Comparison of ENCODE assay signal across 28 cellular contexts in genomic region chr5:122150128-122150685, GRCh38. TPM values are rescaled to one million over a fixed set of nuclear protein-coding genes. Genes with fewer than 3 reads are reported as not detected.
DNase-seq lines count a peak whose midpoint lies in the region; TF ChIP-seq lines count a peak whose summit lies in the region.
"Had no signal": no experiment of that assay in that cellular context is flagged by ENCODE, and none has a peak within 500 bp of the region (broad histone marks: within the 10 kb centered on the region; RNA-seq: fewer than 3 reads in every experiment).

No MANE protein-coding gene starts in this region.

- no peaks in the 10 kb centered on the region for H3K36me3 ChIP-seq in OCI-LY3 (replicated peaks; ENCODE audit: low read depth, low read length)
- no peaks in the 10 kb centered on the region for H3K36me3 ChIP-seq in brain microvascular endothelial cell (replicated peaks)
- H3K36me3 ChIP-seq in sigmoid colon: no peaks in the 10 kb centered on the region
- no peaks in the 10 kb centered on the region for H3K36me3 ChIP-seq in PC-9 (ENCODE audit: low read depth)
- H3K36me3 ChIP-seq: cardiac muscle cell, heart left ventricle, upper lobe of right lung had no signal

- in situ Hi-C loops in brain microvascular endothelial cell (cut with HindIII; ENCODE audit: low pct_ligation_motif_present, low sequenced_read_pairs): no loop called here

- H3K9me3 ChIP-seq in OCI-LY3 (ENCODE audit: insufficient read depth, low read length) (no peaks in the 10 kb centered on the region), sigmoid colon (no peaks in the 10 kb centered on the region), PC-9 (ENCODE audit: insufficient read depth, low read depth) (no peaks in the 10 kb centered on the region)
- H3K9me3 ChIP-seq: heart left ventricle, upper lobe of right lung had no signal

- H3K4me2 ChIP-seq in OCI-LY3 (ENCODE audit: low read length): peak overlapping the region; percentile 51
- no peak overlapping the region for H3K4me2 ChIP-seq in PC-9

- H2AFZ ChIP-seq in OCI-LY3 (ENCODE audit: low read depth, low read length) (peak overlapping the region; percentile 64; the same call in 1 of the 2 replicates), PC-9 (no peak overlapping the region)

- no peaks in the 10 kb centered on the region for H3F3A ChIP-seq in PC-9 (ENCODE audit: insufficient read depth, low read depth)

- H4K20me1 ChIP-seq in OCI-LY3 (ENCODE audit: insufficient read depth, low read length): no peaks in the 10 kb centered on the region
- H4K20me1 ChIP-seq in PC-9 (ENCODE audit: insufficient read depth): no peaks in the 10 kb centered on the region

- POLR2A ChIA-PET in PC-9 (lab: Charles Lee; ENCODE audit: unreplicated experiment): no interaction called here

- H3K27ac ChIP-seq in OCI-LY3 (ENCODE audit: low read length): no peak overlapping the region
- H3K27ac ChIP-seq in brain microvascular endothelial cell: peak overlapping the region; percentile 19
- H3K27ac ChIP-seq in sigmoid colon: peak overlapping the region; percentile 39 to 64 (median 54)
- H3K27ac ChIP-seq in PC-9: no peak overlapping the region
- H3K27ac ChIP-seq: cardiac muscle cell, upper lobe of right lung, VCaP had no signal

- TF ChIP-seq POLR2A in sigmoid colon (IDR thresholded peaks at IDR 0.05): no peak

- intact Hi-C loops in sigmoid colon (cut with DNase I): loop anchor here (10.0 kb wide), 1 partner anchor 185 kb away; the partner anchor contains the start of gene SRFBP1
- intact Hi-C loops in PC-9 (cut with micrococcal nuclease; ENCODE audit: unreplicated experiment): loop anchor here (10.0 kb wide), 1 partner anchor 55 kb away; no protein-coding TSS in a partner anchor

- H3K4me3 ChIP-seq in OCI-LY3 (ENCODE audit: low read length) (peak overlapping the region; percentile 6), brain microvascular endothelial cell (ENCODE audit: low read depth, low read length) (no peak overlapping the region), sigmoid colon (no peak overlapping the region), PC-9 (no peak overlapping the region)
- H3K4me3 ChIP-seq: cardiac muscle cell, heart left ventricle, upper lobe of right lung had no signal

- DNase-seq in NCI-H2227 treated with DMSO at 0.1 percent for 48 hours (lab: John Stamatoyannopoulos, UW) (peak; percentile 1), NCI-H2227 (lab: John Stamatoyannopoulos, UW; ENCODE audit: unreplicated experiment) (no peak), brain microvascular endothelial cell (peak; percentile 67), sigmoid colon (no peak), PC-9 (no peak), SKM-1 treated with dmso at 0.1 percent for 144 hours (lab: John Stamatoyannopoulos, UW; ENCODE audit: unreplicated experiment) (no peak)
- DNase-seq in activated CD4-positive, CD25-positive, alpha-beta regulatory T cell treated with anti-CD3 and anti-CD28 coated beads, Interleukin-2, amount 50 U/mL, for 72 hours: no peak
- DNase-seq: 8988T; activated CD4-positive, alpha-beta T cell treated with anti-CD3 and anti-CD28 coated beads, Interleukin-2, amount 50 U/mL, for 48 hours; activated gamma-delta T cell; activated naive CD8-positive, alpha-beta T cell treated with anti-CD3 and anti-CD28 coated beads, Interleukin-2, amount 50 U/mL, for 24 hours; COR-L47; DND-41; heart left ventricle; Kasumi-1; mesendoderm; naive thymus-derived CD8-positive, alpha-beta T cell; NCI-H2081; right cardiac atrium; Right ventricle myocardium superior; stimulated activated CD4-positive, alpha-beta T cell treated with anti-CD3 and anti-CD28 coated beads, Interleukin-15, amount 100 ng/mL, for 24 hours; T-helper 1 cell; upper lobe of right lung had no signal

- CTCF ChIA-PET in PC-9 (lab: Charles Lee): no interaction called here

- TF ChIP-seq EP300 in sigmoid colon (IDR thresholded peaks at IDR 0.05): no peak

- H3K4me1 ChIP-seq in OCI-LY3 (ENCODE audit: low read length) (peaks cover 27% of the 10 kb centered on the region), sigmoid colon (peaks cover 0 to 83% (median 68%) of the 10 kb centered on the region in 4 donors), PC-9 (replicated peaks; ENCODE audit: insufficient read depth) (no peaks in the 10 kb centered on the region)
- H3K4me1 ChIP-seq: upper lobe of right lung had no signal

- no peaks in the 10 kb centered on the region for H3K9me2 ChIP-seq in PC-9 (ENCODE audit: insufficient read depth)

- H3K9ac ChIP-seq in OCI-LY3 (ENCODE audit: low read length): no peak overlapping the region

- BruUV-seq in PC-9 (replicated peaks; lab: Mats Ljungman, UMichigan): no TSS peak

- 49 to 55% methylated on average over 4 of the region's 4 CpGs for WGBS in sigmoid colon, 2 donors

- H3K79me2 ChIP-seq in OCI-LY3 (ENCODE audit: low read length): no peaks in the 10 kb centered on the region
- no peaks in the 10 kb centered on the region for H3K79me2 ChIP-seq in PC-9 (ENCODE audit: low read depth)

- no peaks in the 10 kb centered on the region for H3K27me3 ChIP-seq in OCI-LY3 (ENCODE audit: low read depth, low read length)
- H3K27me3 ChIP-seq in brain microvascular endothelial cell (replicated peaks): no peaks in the 10 kb centered on the region
- H3K27me3 ChIP-seq in sigmoid colon: no peaks in the 10 kb centered on the region
- H3K27me3 ChIP-seq in PC-9 (ENCODE audit: insufficient read depth, low read depth): no peaks in the 10 kb centered on the region
- H3K27me3 ChIP-seq: cardiac muscle cell, heart left ventricle, upper lobe of right lung had no signal

- no peak for TF ChIP-seq CTCF in OCI-LY3 (IDR thresholded peaks at IDR 0.05; ENCODE audit: low read depth, low read length)
- TF ChIP-seq CTCF in brain microvascular endothelial cell (IDR thresholded peaks at IDR 0.05; ENCODE audit: low read depth, low read length, missing control alignments): no peak
- no peak for TF ChIP-seq CTCF in sigmoid colon (IDR thresholded peaks at IDR 0.05)
- no peak for TF ChIP-seq CTCF in PC-9 (conservative IDR thresholded peaks at IDR 0.05)

RNA-seq across cellular contexts. Expression of gene ZNF474, which starts 20.9 kb away (rescaled TPM):
- total RNA-seq in sigmoid colon (under 1 TPM in 2 of 4 donors, not detected in 2; 0.27 to 0.28 TPM), PC-9 (2021) (not detected in 2 replicates)
- under 1 TPM in 1 of 3 donors, not detected in 2; 0.07 TPM for polyA plus RNA-seq in sigmoid colon
- total RNA-seq: cardiac muscle cell, OCI-LY7, osteocyte, Right ventricle myocardium superior, upper lobe of right lung had no signal
- polyA plus RNA-seq: cardiac muscle cell; naive thymus-derived CD8-positive, alpha-beta T cell; right cardiac atrium had no signal

Comparison
In these comparisons a context has a peak if more than half of its experiments do, and no peak if none do; other contexts are left out.
1. DNase-seq: peak in NCI-H2227 treated with DMSO at 0.1 percent for 48 hours (single experiment) and brain microvascular endothelial cell (single experiment); none in NCI-H2227 (single experiment), sigmoid colon (single experiment), PC-9 (0 of 2), activated CD4-positive, CD25-positive, alpha-beta regulatory T cell treated with anti-CD3 and anti-CD28 coated beads, Interleukin-2, amount 50 U/mL, for 72 hours (single experiment) and SKM-1 treated with dmso at 0.1 percent for 144 hours (single experiment).
2. H3K27ac ChIP-seq: peak in brain microvascular endothelial cell (single experiment) and sigmoid colon (4 of 4); none in OCI-LY3 (single experiment) and PC-9 (single experiment).